In genomic region chrX:106894978-106895452, GRCh38 we compare ENCODE assay signal across 11 cellular contexts. TPM values are rescaled to one million over a fixed set of nuclear protein-coding genes. Genes with fewer than 3 reads are reported as not detected.
A peak's percentile ranks its signal among the peaks of the same experiment; 100 is the strongest.
DNase-seq lines count a peak whose midpoint lies in the region; ATAC-seq and TF ChIP-seq lines count a peak whose summit lies in the region.
"Had no signal": no experiment of that assay in that cellular context is flagged by ENCODE, and none has a peak within 500 bp of the region (broad histone marks: within the 10 kb centered on the region; RNA-seq: fewer than 3 reads in every experiment).

No MANE protein-coding gene starts in this region.

- H3K36me3 ChIP-seq in IMR-90 (ENCODE audit: control insufficient read depth, insufficient read depth, low read length), result no peaks in the 10 kb centered on the region
- H3K36me3 ChIP-seq in mammary epithelial cell (ENCODE audit: insufficient read depth, low read length), result no peaks in the 10 kb centered on the region
- H3K36me3 ChIP-seq in mesendoderm (ENCODE audit: control insufficient read depth, insufficient read depth, low read length), result no peaks in the 10 kb centered on the region
- H3K36me3 ChIP-seq in GM23338 (ENCODE audit: insufficient read depth), result no peaks in the 10 kb centered on the region

- H2AK5ac ChIP-seq in IMR-90 (ENCODE audit: low read depth, low read length) (0 out of 2 replicates have a peak overlapping the region, but pooled peaks have one; percentile 21), mesendoderm (ENCODE audit: low read length) (no peak overlapping the region)

- H3K23ac ChIP-seq in IMR-90 (ENCODE audit: low read depth, low read length) (no peak overlapping the region), mesendoderm (ENCODE audit: low read length) (no peak overlapping the region)

- H3K56ac ChIP-seq in IMR-90 (ENCODE audit: extremely low read depth, insufficient read depth, low read length), result no peak overlapping the region
- H3K56ac ChIP-seq in mesendoderm (ENCODE audit: low read length), result no peak overlapping the region

- no peak overlapping the region for H3K4me3 ChIP-seq in IMR-90 (ENCODE audit: insufficient read depth, low read depth, low read length)
- H3K4me3 ChIP-seq in mammary epithelial cell (replicated peaks in 1 of 3; ENCODE audit: insufficient read depth in 1 of 3, low read depth in 2 of 3, low read length in 3 of 3), result no peak overlapping the region
- no peak overlapping the region for H3K4me3 ChIP-seq in mesendoderm (ENCODE audit: low read length)
- H3K4me3 ChIP-seq in GM23338, result no peak overlapping the region

- H3K4me1 Mint-ChIP-seq in GM23338, result peaks cover 7% of the 10 kb centered on the region; the same call in 2 of the 3 replicates

- peaks cover 11% of the 10 kb centered on the region; the same call in 1 of the 2 replicates for H3K9me1 ChIP-seq in IMR-90 (ENCODE audit: insufficient read depth, low read length)

- TF ChIP-seq POLR2A in IMR-90 (IDR thresholded peaks at IDR 0.05; ENCODE audit: low read depth, low read length), result no peak

- ATAC-seq in IMR-90 (ENCODE audit: low read depth) (peak; percentile 60), HG03095 (IDR thresholded peaks at IDR 0.05; ENCODE audit: unreplicated experiment) (no peak), GM18873 (IDR thresholded peaks at IDR 0.05; ENCODE audit: low FRiP score, unreplicated experiment) (no peak), GM23338 (no peak)

- 0 out of 2 replicates have a peak, but pooled peaks cover 3% of the 10 kb centered on the region for H3K4me1 ChIP-seq in IMR-90 (ENCODE audit: control insufficient read depth, insufficient read depth, low read length)
- H3K4me1 ChIP-seq in mammary epithelial cell (ENCODE audit: insufficient read depth, low read length), result peaks cover 19% of the 10 kb centered on the region
- no peaks in the 10 kb centered on the region for H3K4me1 ChIP-seq in mesendoderm (ENCODE audit: control insufficient read depth, low read depth, low read length)
- no peaks in the 10 kb centered on the region for H3K4me1 ChIP-seq in GM23338 (ENCODE audit: insufficient read depth)

- H4K20me1 ChIP-seq in IMR-90 (ENCODE audit: insufficient read depth, low read length) (no peaks in the 10 kb centered on the region), mammary epithelial cell (ENCODE audit: insufficient read depth, low read length) (no peaks in the 10 kb centered on the region), GM23338 (replicated peaks; ENCODE audit: insufficient read depth) (no peaks in the 10 kb centered on the region)

- peak overlapping the region; percentile 28; the same call in 1 of the 2 replicates for H2BK120ac ChIP-seq in IMR-90 (ENCODE audit: low read depth, low read length)
- no peak overlapping the region for H2BK120ac ChIP-seq in mesendoderm (ENCODE audit: low read depth, low read length)

- H3F3A ChIP-seq in GM23338 (replicated peaks; ENCODE audit: low read depth), result no peaks in the 10 kb centered on the region

- H2BK15ac ChIP-seq in IMR-90 (ENCODE audit: low read depth, low read length) (no peak overlapping the region; the same call in 2 of the 3 replicates), mesendoderm (replicated peaks; ENCODE audit: low read depth) (no peak overlapping the region)

- DNase-seq in Caki2 (ENCODE audit: low read depth) (peak; percentile 41), IMR-90 (peak; percentile 76), mammary epithelial cell (peak; percentile 73), mesendoderm (peak; percentile 4), GM19240 (ENCODE audit: insufficient read length, low spot score) (no peak), GM23338 (ENCODE audit: low spot score) (no peak)
- DNase-seq: NCI-H774 had no signal

- no peaks in the 10 kb centered on the region for H3K9me2 ChIP-seq in GM23338 (ENCODE audit: insufficient read depth)

- peaks cover 2% of the 10 kb centered on the region for H3K27me3 Mint-ChIP-seq in GM23338 (ENCODE audit: insufficient read depth, low read depth, poor library complexity)

- 0 out of 4 replicates have a peak overlapping the region, but pooled peaks of 1 of the 2 experiments have one; percentile 7 for H4K8ac ChIP-seq in IMR-90 (ENCODE audit: low read depth in 2 of 2, low read length in 2 of 2)
- no peak overlapping the region for H4K8ac ChIP-seq in mesendoderm (ENCODE audit: low read depth, low read length)

- POLR2A ChIA-PET in IMR-90 (lab: Charles Lee; ENCODE audit: unreplicated experiment), result no interaction called here

- H4K91ac ChIP-seq in IMR-90 (ENCODE audit: insufficient read depth, low read depth, low read length), result no peak overlapping the region

- H3K9me3 Mint-ChIP-seq in GM23338, result no peaks in the 10 kb centered on the region
- H3K9me3 Mint-ChIP-seq: activated T-cell treated with anti-CD3 and anti-CD28 coated beads, Interleukin-2, amount 50 U/mL, for 72 hours had no signal

- peak overlapping the region; percentile 13 for H2AK9ac ChIP-seq in IMR-90 (replicated peaks; ENCODE audit: low read depth, low read length, poor library complexity)

- H3K4me2 ChIP-seq in IMR-90 (ENCODE audit: low read depth, low read length) (no peak overlapping the region), mammary epithelial cell (ENCODE audit: insufficient read depth, low read depth, low read length) (peak overlapping the region; percentile 58), mesendoderm (ENCODE audit: low read length) (no peak overlapping the region), GM23338 (no peak overlapping the region)

- H3K27ac ChIP-seq in IMR-90 (ENCODE audit: insufficient read depth, low read length) (no peak overlapping the region), mammary epithelial cell (ENCODE audit: insufficient read depth, low read depth, low read length) (no peak overlapping the region), mesendoderm (ENCODE audit: low read depth, low read length) (no peak overlapping the region), GM23338 (ENCODE audit: low read depth) (no peak overlapping the region)

- H3K79me2 ChIP-seq in mammary epithelial cell (ENCODE audit: insufficient read depth, low read length) (no peaks in the 10 kb centered on the region), mesendoderm (ENCODE audit: control insufficient read depth, insufficient read depth, low read length) (no peaks in the 10 kb centered on the region), GM23338 (replicated peaks; ENCODE audit: insufficient read depth) (no peaks in the 10 kb centered on the region)

- H4K5ac ChIP-seq in IMR-90 (ENCODE audit: low read depth, low read length), result no peak overlapping the region
- H4K5ac ChIP-seq in mesendoderm (ENCODE audit: low read length), result no peak overlapping the region

- no peak for TF ChIP-seq RAD21 in IMR-90 (IDR thresholded peaks at IDR 0.05; ENCODE audit: low read length)

- dilution Hi-C loops in IMR-90 (cut with HindIII; ENCODE audit: low sequenced_read_pairs, unreplicated experiment) (no loop called here), mammary epithelial cell (cut with HindIII; ENCODE audit: low sequenced_read_pairs) (no loop called here)

- in situ Hi-C loops in Caki2 (cut with HindIII; ENCODE audit: low pct_unique_long_range_greater_than_20kb, low sequenced_read_pairs) (no loop called here), IMR-90 (cut with MboI; ENCODE audit: low sequenced_read_pairs) (no loop called here), mammary epithelial cell (cut with MboI; ENCODE audit: low sequenced_read_pairs in 2 of 2) (loop anchor here in 1 of 2 donors (10.0 kb wide), 1 partner anchor 60 kb away; no protein-coding TSS in a partner anchor)

- 0 out of 2 replicates have a peak overlapping the region, but pooled peaks have one; percentile 22 for H2BK20ac ChIP-seq in IMR-90 (ENCODE audit: low read depth, low read length)

- H3K79me1 ChIP-seq in IMR-90 (ENCODE audit: low read depth in 1 of 2, low read length in 2 of 2) (no peaks in the 10 kb centered on the region), mesendoderm (ENCODE audit: low read length) (no peaks in the 10 kb centered on the region)

- no peak for TF ChIP-seq CTCF in IMR-90 (conservative IDR thresholded peaks at IDR 0.05; ENCODE audit: low read depth, low read length)
- TF ChIP-seq CTCF in mammary epithelial cell (conservative IDR thresholded peaks at IDR 0.05 in 1 of 2, IDR thresholded peaks at IDR 0.05 in 1 of 2; ENCODE audit: extremely low read depth in 1 of 2, insufficient read depth in 1 of 2, low read depth in 1 of 2, low read length in 2 of 2), result no peak
- TF ChIP-seq CTCF in GM23338 (conservative IDR thresholded peaks at IDR 0.05; ENCODE audit: low read depth in 2 of 2), result no peak

- WGBS in IMR-90 (ENCODE audit: extremely low coverage in 2 of 2, insufficient read length in 1 of 2), 2 experiments, result 40% methylated on average over 1 of the region's 3 CpGs; no CpG with 5 or more reads in 1 of the 2 experiments
- 18% methylated on average over 3 of the region's 3 CpGs for WGBS in mammary epithelial cell (ENCODE audit: low coverage, missing lambda C conversion rate)
- WGBS in mesendoderm (ENCODE audit: extremely low coverage, insufficient coverage, low lambda C conversion rate), result no CpG with 5 or more reads among the region's 3 CpGs

- CTCF ChIA-PET in IMR-90 (lab: Yijun Ruan, JAX) (interaction anchor here (0.6 to 1.5 kb wide), 6 partner anchors 21 to 1024 kb away, joined by 3 to 7 read pairs (median 4); no protein-coding TSS in a partner anchor), mammary epithelial cell (lab: Charles Lee; ENCODE audit: low non-redundant PET) (interaction anchor here (0.5 kb wide), 1 partner anchor 748 kb away, joined by 3 read pairs; no protein-coding TSS in a partner anchor)

- H3K18ac ChIP-seq in IMR-90 (ENCODE audit: low read depth, low read length) (no peak overlapping the region), mesendoderm (ENCODE audit: low read length) (no peak overlapping the region)

- no peaks in the 10 kb centered on the region for H3K9me3 ChIP-seq in IMR-90 (ENCODE audit: control insufficient read depth, insufficient read depth, low read length)
- H3K9me3 ChIP-seq in mammary epithelial cell (replicated peaks; ENCODE audit: insufficient read depth, low read length), result no peaks in the 10 kb centered on the region

- peaks cover 17% of the 10 kb centered on the region for H3K27me3 ChIP-seq in IMR-90 (ENCODE audit: control insufficient read depth, insufficient read depth, low read length)
- H3K27me3 ChIP-seq in mammary epithelial cell (ENCODE audit: insufficient read depth, low read length), result peaks cover 2% of the 10 kb centered on the region
- H3K27me3 ChIP-seq in mesendoderm (ENCODE audit: insufficient read depth, low read length, poor library complexity), result no peaks in the 10 kb centered on the region
- H3K27me3 ChIP-seq in GM23338 (ENCODE audit: insufficient read depth), result no peaks in the 10 kb centered on the region

- intact Hi-C loops in IMR-90 (cut with micrococcal nuclease), result loop anchor here (1.0 to 10.0 kb wide), 9 partner anchors 38 to 1000 kb away; partner anchors contain the start of genes NCBP2L, PRPS1, RBM41 and TSC22D3
- intact Hi-C loops in mammary epithelial cell (cut with micrococcal nuclease), result loop anchor here (1.0 to 10.0 kb wide), 7 partner anchors 58 to 1180 kb away; partner anchors contain the start of genes PRPS1 and RBM41

- no peak overlapping the region for H3K14ac ChIP-seq in IMR-90 (replicated peaks; ENCODE audit: low read depth, low read length)

- H2AFZ ChIP-seq in IMR-90 (replicated peaks; ENCODE audit: low read length, poor library complexity) (peak overlapping the region; percentile 59), mammary epithelial cell (ENCODE audit: low read depth, low read length) (peak overlapping the region; percentile 57), GM23338 (no peak overlapping the region)

- H3K36me3 Mint-ChIP-seq in GM23338 (ENCODE audit: low read depth), result no peaks in the 10 kb centered on the region

- BruUV-seq in IMR-90 (replicated peaks; lab: Mats Ljungman, UMichigan) (no TSS peak), mammary epithelial cell (replicated peaks; lab: Mats Ljungman, UMichigan) (no TSS peak)

- H3K9ac ChIP-seq in IMR-90 (ENCODE audit: low read depth, low read length) (no peak overlapping the region), mammary epithelial cell (ENCODE audit: insufficient read depth, low read length) (no peak overlapping the region), mesendoderm (ENCODE audit: low read length) (no peak overlapping the region)

- H2BK5ac ChIP-seq in IMR-90 (ENCODE audit: low read depth, low read length, poor library complexity, severe bottlenecking) (no peak overlapping the region), mesendoderm (ENCODE audit: low read length) (no peak overlapping the region)

- no peak overlapping the region for H3K4me3 Mint-ChIP-seq in GM23338
- H3K4me3 Mint-ChIP-seq: activated T-cell treated with anti-CD3 and anti-CD28 coated beads, Interleukin-2, amount 50 U/mL, for 72 hours had no signal

- H3K27ac Mint-ChIP-seq in GM23338, result no peak overlapping the region
- H3K27ac Mint-ChIP-seq: activated T-cell treated with anti-CD3 and anti-CD28 coated beads, Interleukin-2, amount 50 U/mL, for 72 hours had no signal

- H3K4ac ChIP-seq in IMR-90 (ENCODE audit: low read depth, low read length) (no peak overlapping the region), mesendoderm (ENCODE audit: low read depth, low read length) (no peak overlapping the region)

RNA-seq across cellular contexts. Expression of gene RIPPLY1, which starts 8.1 kb away (rescaled TPM):
- not detected in 2 replicates for total RNA-seq in Caki2 (2014; rRNA removed; shearing (Covaris generic); ENCODE audit: low replicate concordance)
- total RNA-seq in IMR-90 (2012; rRNA removed) (not detected in 2 replicates), mammary epithelial cell (not detected)
- polyA plus RNA-seq in IMR-90 (2012; rRNA removed) (not detected in 2 replicates), mammary epithelial cell (not detected), GM23338 (2016; fragmentation: Nextera tagmentation; extraction: Ambion mirVana) (not detected in 2 replicates)
- polyA plus RNA-seq in IMR-90 (2012; cell fraction: cytosol; rRNA removed), result not detected in 2 replicates
- polyA plus RNA-seq in IMR-90 (2012; cell fraction: nucleus; rRNA removed; ENCODE audit: low replicate concordance), result 0.07 and 0.15 TPM in 2 replicates
- polyA minus RNA-seq in mammary epithelial cell, result not detected
- 0.03 TPM for polyA plus RNA-seq in mesendoderm (2013, experiment 1 of 2)
- polyA plus RNA-seq in mesendoderm (2013, experiment 2 of 2), result 0.07 TPM
- total RNA-seq in GM23338 (2014; rRNA removed; shearing (Covaris generic)), result not detected in 2 replicates
- total RNA-seq: activated T-cell treated with anti-CD3 and anti-CD28 coated beads, Interleukin-2, amount 50 U/mL, for 72 hours; kidney epithelial cell had no signal

RNA-seq across cellular contexts. Expression of gene CLDN2, which starts 25.2 kb away (rescaled TPM):
- 23.0 and 26.3 TPM in 2 replicates for total RNA-seq in Caki2 (2014; rRNA removed; shearing (Covaris generic); ENCODE audit: low replicate concordance)
- not detected in 2 replicates for total RNA-seq in IMR-90 (2012; rRNA removed)
- 0.03 TPM in 2 replicates for polyA plus RNA-seq in IMR-90 (2012; rRNA removed)
- 0.01 TPM in 1 of 2 replicates, not detected in the other for polyA plus RNA-seq in IMR-90 (2012; cell fraction: cytosol; rRNA removed)
- polyA plus RNA-seq in IMR-90 (2012; cell fraction: nucleus; rRNA removed; ENCODE audit: low replicate concordance), result 0.02 and 0.08 TPM in 2 replicates
- total RNA-seq in mammary epithelial cell, result not detected
- not detected for polyA plus RNA-seq in mammary epithelial cell
- polyA minus RNA-seq in mammary epithelial cell, result not detected
- 0.01 TPM for polyA plus RNA-seq in mesendoderm (2013, experiment 1 of 2)
- not detected for polyA plus RNA-seq in mesendoderm (2013, experiment 2 of 2)
- not detected in 2 replicates for total RNA-seq in GM23338 (2014; rRNA removed; shearing (Covaris generic))
- polyA plus RNA-seq in GM23338 (2016; fragmentation: Nextera tagmentation; extraction: Ambion mirVana), result not detected in 2 replicates
- total RNA-seq: activated T-cell treated with anti-CD3 and anti-CD28 coated beads, Interleukin-2, amount 50 U/mL, for 72 hours had no signal

Comparison
In these comparisons a context has a peak if more than half of its experiments do, and no peak if none do; other contexts are left out.
1. DNase-seq: peak in Caki2 (single experiment), IMR-90 (single experiment), mammary epithelial cell (single experiment) and mesendoderm (single experiment); none in GM19240 (single experiment) and GM23338 (single experiment).
2. RNA of gene CLDN2, which starts 25.2 kb away (total RNA-seq): 23.0 to 26.3 TPM in Caki2; not detected in IMR-90, not detected in mammary epithelial cell and not detected in GM23338; every median in the first group is over 10 times any median in the second.